ENCODE assay signal across 1 cellular context in genomic region chr1:191432817-191433216, GRCh38.
TF ChIP-seq lines count a peak whose summit lies in the region.

No MANE protein-coding gene starts in this region.

TF ChIP-seq in GM23338, 12 proteins besides CTCF, POLR2A, EP300 and RAD21 (continued from another document):
- TF ChIP-seq REST (IDR thresholded peaks at IDR 0.05; ENCODE audit: unreplicated experiment), result no peak
- TF ChIP-seq POLR2AphosphoS5 (IDR thresholded peaks at IDR 0.05; ENCODE audit: low read depth), result no peak
- TF ChIP-seq ZNF462 (CRISPR knock-in tag; IDR thresholded peaks at IDR 0.05), result no peak
